ENCODE assay signal across 24 cellular contexts in the genomic region with DNA sequence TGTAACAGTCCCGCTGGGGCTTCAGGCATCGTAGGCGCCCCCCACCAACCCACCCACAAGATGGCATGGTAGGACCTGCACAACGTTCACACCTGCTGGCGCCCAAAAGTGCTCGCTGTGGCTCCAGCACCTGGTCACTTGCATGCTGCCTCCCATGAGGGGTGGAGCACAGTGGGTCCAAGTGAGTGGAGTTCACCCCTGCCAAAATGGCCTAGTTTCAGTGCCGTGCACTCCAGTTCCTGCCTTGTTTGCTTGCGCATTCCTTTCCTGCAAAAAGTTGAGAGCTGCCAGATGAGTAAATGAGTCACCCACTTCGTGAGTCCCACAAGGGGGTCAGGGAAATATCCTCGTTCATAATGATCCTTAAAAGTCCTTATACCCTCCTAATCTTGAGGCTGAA.
DNase-seq lines count a peak whose midpoint lies in the region; ATAC-seq and TF ChIP-seq lines count a peak whose summit lies in the region.
"Had no signal": no experiment of that assay in that cellular context is flagged by ENCODE, and none has a peak within 500 bp of the region (broad histone marks: within the 10 kb centered on the region; RNA-seq: fewer than 3 reads in every experiment).

No MANE protein-coding gene starts in this region.

- CTCF ChIA-PET in WTC11 (lab: Charles Lee), result no interaction called here

- H3K23ac ChIP-seq in H9 (ENCODE audit: insufficient read length, low read depth, low read length), result no peak overlapping the region

- peak; percentile 18; the same call in 1 of the 3 replicates for TF ChIP-seq CTCF in H9 (conservative IDR thresholded peaks at IDR 0.05)
- no peak for TF ChIP-seq CTCF in WTC11 (IDR thresholded peaks at IDR 0.05)
- no peak for TF ChIP-seq CTCF in fibroblast of pulmonary artery (IDR thresholded peaks at IDR 0.05; ENCODE audit: low read length, missing control alignments)
- TF ChIP-seq CTCF in upper lobe of right lung (IDR thresholded peaks at IDR 0.05), result no peak

- POLR2A ChIA-PET in WTC11 (lab: Charles Lee), result no interaction called here

- no peak overlapping the region for H3K56ac ChIP-seq in H9 (ENCODE audit: insufficient read length, low read depth, low read length)

- H3T11ph ChIP-seq in H9 (ENCODE audit: low read length), result no peak overlapping the region

- H3K14ac ChIP-seq in H9 (ENCODE audit: insufficient read depth, low read length), result no peak overlapping the region

- no peaks in the 10 kb centered on the region for H3K27me3 ChIP-seq in H9 (ENCODE audit: insufficient read depth, low read length)
- H3K27me3 ChIP-seq in upper lobe of right lung, result no peaks in the 10 kb centered on the region
- H3K27me3 ChIP-seq: SJSA1, spleen, transverse colon had no signal

- H3K4me3 ChIP-seq in fibroblast of pulmonary artery (replicated peaks; ENCODE audit: low read depth, low read length) (no peak overlapping the region), upper lobe of right lung (no peak overlapping the region)
- H3K4me3 ChIP-seq: GM12878, SJSA1, spleen, transverse colon had no signal

- H3K27ac Mint-ChIP-seq in H9, result no peak overlapping the region
- no peak overlapping the region for H3K27ac Mint-ChIP-seq in WTC11
- H3K27ac Mint-ChIP-seq: activated CD8-positive, alpha-beta T cell treated with anti-CD3 and anti-CD28 coated beads for 36 hours; activated naive CD8-positive, alpha-beta T cell had no signal

- no peaks in the 10 kb centered on the region for H4K20me1 ChIP-seq in H9 (ENCODE audit: control insufficient read depth, insufficient read depth, insufficient read length)

- no peak overlapping the region for H3K4ac ChIP-seq in H9 (ENCODE audit: low read depth, low read length)

- no peak overlapping the region for H4K91ac ChIP-seq in H9 (ENCODE audit: insufficient read length, low read depth, low read length)

- H3K4me1 Mint-ChIP-seq in H9 (peaks cover 8% of the 10 kb centered on the region in 2 experiments), WTC11 (peaks cover 8% of the 10 kb centered on the region)

- no peaks in the 10 kb centered on the region for H3K23me2 ChIP-seq in H9 (ENCODE audit: insufficient read length, low read depth, low read length, poor library complexity, severe bottlenecking)

- no peak overlapping the region for H2BK20ac ChIP-seq in H9 (ENCODE audit: low read depth, low read length, poor library complexity, severe bottlenecking)

- H3K27me3 Mint-ChIP-seq in H9 (ENCODE audit: low read depth) (no peaks in the 10 kb centered on the region), WTC11 (ENCODE audit: low read depth) (no peaks in the 10 kb centered on the region)
- H3K27me3 Mint-ChIP-seq: activated naive CD8-positive, alpha-beta T cell had no signal

- H3K36me3 Mint-ChIP-seq in H9 (ENCODE audit: insufficient read depth in 1 of 3, low read depth in 3 of 3) (peaks cover 0 to 11% (median 4%) of the 10 kb centered on the region in 3 experiments; a peak in 3 of 7 replicates), WTC11 (peaks cover 4% of the 10 kb centered on the region; the same call in 1 of the 2 replicates)

- H3K9ac ChIP-seq in H9 (ENCODE audit: extremely low read depth, insufficient read length, low read length), result no peak overlapping the region

- H3K27ac ChIP-seq in H9 (ENCODE audit: insufficient read length, low read depth, low read length) (no peak overlapping the region), upper lobe of right lung (no peak overlapping the region)
- H3K27ac ChIP-seq: C4-2B, SJSA1, spleen, transverse colon had no signal

- H3K18ac ChIP-seq in H9 (ENCODE audit: insufficient read length, low read depth, low read length), result no peak overlapping the region

- H3K79me2 ChIP-seq in H9 (ENCODE audit: insufficient read depth, low read length), result no peaks in the 10 kb centered on the region

- H3K4me2 ChIP-seq in H9 (ENCODE audit: insufficient read depth, insufficient read length, low read length), result no peak overlapping the region

- no peaks in the 10 kb centered on the region for H3K4me1 ChIP-seq in H9 (ENCODE audit: insufficient read depth, low read length)
- no peaks in the 10 kb centered on the region for H3K4me1 ChIP-seq in upper lobe of right lung
- H3K4me1 ChIP-seq: Caco-2, SJSA1, spleen, transverse colon had no signal

- no CpG with 5 or more reads among the region's 10 CpGs for WGBS in H9 (ENCODE audit: extremely low coverage, insufficient read length, low lambda C conversion rate)

- H3K79me1 ChIP-seq in H9 (ENCODE audit: insufficient read depth, low read depth, low read length, poor library complexity, severe bottlenecking), result no peaks in the 10 kb centered on the region

- intact Hi-C loops in upper lobe of right lung (cut with DNase I), result no loop called here

- ATAC-seq in WTC11, result no peak; the same call in none of the 2 replicates
- ATAC-seq in upper lobe of right lung, result peak; percentile 97
- ATAC-seq: activated CD8-positive, alpha-beta T cell treated with anti-CD3 and anti-CD28 coated beads for 36 hours; GM12878; right cardiac atrium had no signal

- no peak overlapping the region for H4K5ac ChIP-seq in H9 (ENCODE audit: insufficient read length, low read depth, low read length)

- no peak overlapping the region for H2AK5ac ChIP-seq in H9 (ENCODE audit: insufficient read length, low read length)

- no peak overlapping the region for H2AFZ ChIP-seq in H9 (ENCODE audit: low read length)

- H3K36me3 ChIP-seq in upper lobe of right lung, result no peaks in the 10 kb centered on the region
- H3K36me3 ChIP-seq: SJSA1, spleen, transverse colon had no signal

- H3K9me3 ChIP-seq in H9 (ENCODE audit: control insufficient read depth, low read depth, low read length) (no peaks in the 10 kb centered on the region), upper lobe of right lung (no peaks in the 10 kb centered on the region)
- H3K9me3 ChIP-seq: Caco-2, SJSA1, transverse colon had no signal

- H2BK120ac ChIP-seq in H9 (ENCODE audit: low read depth, low read length, poor library complexity, severe bottlenecking), result no peak overlapping the region

- H3K9me3 Mint-ChIP-seq in H9, result peaks cover under 1 to 4% of the 10 kb centered on the region in 2 experiments; a peak in 4 of 5 replicates
- H3K9me3 Mint-ChIP-seq in WTC11, result peaks cover 15% of the 10 kb centered on the region
- H3K9me3 Mint-ChIP-seq: activated CD8-positive, alpha-beta T cell treated with anti-CD3 and anti-CD28 coated beads for 36 hours had no signal

- H2BK12ac ChIP-seq in H9 (ENCODE audit: insufficient read length, low read depth, low read length), result no peak overlapping the region

- DNase-seq in H9 (peak; percentile 35), WTC11 (ENCODE audit: low spot score) (peak; percentile 16), fibroblast of pulmonary artery (ENCODE audit: low read depth) (peak; percentile 10), upper lobe of right lung (peak; percentile 69), activated gamma-delta T cell (lab: John Stamatoyannopoulos, UW) (no peak), NCI-H2196 (lab: John Stamatoyannopoulos, UW; ENCODE audit: unreplicated experiment) (no peak), hepatic stellate cell (ENCODE audit: low spot score) (no peak)
- DNase-seq: activated CD4-positive, CD25-positive, alpha-beta regulatory T cell treated with anti-CD3 and anti-CD28 coated beads, Interleukin-2, amount 50 U/mL, for 72 hours; activated CD8-positive, alpha-beta T cell treated with anti-CD3 and anti-CD28 coated beads for 36 hours; Caco-2; DND-41; glutamatergic neuron; mammary epithelial cell; NCI-H1092 treated with DMSO at 0.1 percent for 48 hours; NCI-H187; NCI-H2227 treated with DMSO at 0.1 percent for 48 hours; spleen; T-helper 1 cell; transverse colon had no signal

- H3K4me3 Mint-ChIP-seq in H9 (no peak overlapping the region), WTC11 (no peak overlapping the region)
- H3K4me3 Mint-ChIP-seq: activated CD8-positive, alpha-beta T cell treated with anti-CD3 and anti-CD28 coated beads for 36 hours; activated naive CD8-positive, alpha-beta T cell had no signal

- H4K8ac ChIP-seq in H9 (replicated peaks; ENCODE audit: insufficient read length, low read depth, low read length), result no peak overlapping the region

- no peak overlapping the region for H2BK15ac ChIP-seq in H9 (ENCODE audit: low read depth, low read length)

- H2BK5ac ChIP-seq in H9 (ENCODE audit: insufficient read length, low read length), result no peak overlapping the region

TF ChIP-seq in WTC11, 78 proteins besides CTCF, POLR2A, EP300 and RAD21 (continues in another document):
- TF ChIP-seq PRRX2 (CRISPR knock-in tag; IDR thresholded peaks at IDR 0.05) (no peak), NR1H2 (CRISPR knock-in tag; IDR thresholded peaks at IDR 0.05) (no peak), SOX15 (CRISPR knock-in tag; IDR thresholded peaks at IDR 0.05) (no peak), ZNF263 (CRISPR knock-in tag; IDR thresholded peaks at IDR 0.05; ENCODE audit: low read depth) (no peak), JUN (CRISPR knock-in tag; IDR thresholded peaks at IDR 0.05) (no peak), ZNF317 (CRISPR knock-in tag; IDR thresholded peaks at IDR 0.05; ENCODE audit: borderline replicate concordance, low read depth) (no peak), FOXJ3 (CRISPR knock-in tag; IDR thresholded peaks at IDR 0.05; ENCODE audit: borderline replicate concordance) (no peak), NR3C1 (CRISPR knock-in tag; conservative IDR thresholded peaks at IDR 0.05; ENCODE audit: low read depth) (no peak), ZNF121 (CRISPR knock-in tag; IDR thresholded peaks at IDR 0.05) (no peak)
- TF ChIP-seq, protein P1, sequence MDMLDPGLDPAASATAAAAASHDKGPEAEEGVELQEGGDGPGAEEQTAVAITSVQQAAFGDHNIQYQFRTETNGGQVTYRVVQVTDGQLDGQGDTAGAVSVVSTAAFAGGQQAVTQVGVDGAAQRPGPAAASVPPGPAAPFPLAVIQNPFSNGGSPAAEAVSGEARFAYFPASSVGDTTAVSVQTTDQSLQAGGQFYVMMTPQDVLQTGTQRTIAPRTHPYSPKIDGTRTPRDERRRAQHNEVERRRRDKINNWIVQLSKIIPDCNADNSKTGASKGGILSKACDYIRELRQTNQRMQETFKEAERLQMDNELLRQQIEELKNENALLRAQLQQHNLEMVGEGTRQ (CRISPR knock-in tag; IDR thresholded peaks at IDR 0.05), result no peak
- TF ChIP-seq, protein P2, sequence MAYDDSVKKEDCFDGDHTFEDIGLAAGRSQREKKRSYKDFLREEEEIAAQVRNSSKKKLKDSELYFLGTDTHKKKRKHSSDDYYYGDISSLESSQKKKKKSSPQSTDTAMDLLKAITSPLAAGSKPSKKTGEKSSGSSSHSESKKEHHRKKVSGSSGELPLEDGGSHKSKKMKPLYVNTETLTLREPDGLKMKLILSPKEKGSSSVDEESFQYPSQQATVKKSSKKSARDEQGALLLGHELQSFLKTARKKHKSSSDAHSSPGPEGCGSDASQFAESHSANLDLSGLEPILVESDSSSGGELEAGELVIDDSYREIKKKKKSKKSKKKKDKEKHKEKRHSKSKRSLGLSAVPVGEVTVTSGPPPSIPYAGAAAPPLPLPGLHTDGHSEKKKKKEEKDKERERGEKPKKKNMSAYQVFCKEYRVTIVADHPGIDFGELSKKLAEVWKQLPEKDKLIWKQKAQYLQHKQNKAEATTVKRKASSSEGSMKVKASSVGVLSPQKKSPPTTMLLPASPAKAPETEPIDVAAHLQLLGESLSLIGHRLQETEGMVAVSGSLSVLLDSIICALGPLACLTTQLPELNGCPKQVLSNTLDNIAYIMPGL (CRISPR knock-in tag; IDR thresholded peaks at IDR 0.05), result no peak

Comparison
In these comparisons a context has a peak if more than half of its experiments do, and no peak if none do; other contexts are left out.
1. DNase-seq: peak in H9 (single experiment), WTC11 (single experiment), fibroblast of pulmonary artery (single experiment) and upper lobe of right lung (single experiment); none in activated gamma-delta T cell (single experiment), NCI-H2196 (single experiment) and hepatic stellate cell (single experiment).